ENCODE assay signal across 21 cellular contexts in genomic region chr19:58396691-58397532, GRCh38. TPM values are rescaled to one million over a fixed set of nuclear protein-coding genes. Genes with fewer than 3 reads are reported as not detected.
A peak's percentile ranks its signal among the peaks of the same experiment; 100 is the strongest.
DNase-seq lines count a peak whose midpoint lies in the region; ATAC-seq, FAIRE-seq and TF ChIP-seq lines count a peak whose summit lies in the region.
"Had no signal": no experiment of that assay in that cellular context is flagged by ENCODE, and none has a peak within 500 bp of the region (broad histone marks: within the 10 kb centered on the region; RNA-seq: fewer than 3 reads in every experiment).

No MANE protein-coding gene starts in this region.

- no peak overlapping the region for H2AK5ac ChIP-seq in H1 (ENCODE audit: low read depth, low read length)
- H2AK5ac ChIP-seq in mesenchymal stem cell (ENCODE audit: low read length, severe bottlenecking), result no peak overlapping the region

- peak; percentile 56 for DNase-seq in natural killer cell treated with Interleukin-12 subunit alpha and Interleukin-12 subunit beta and Interleukin-15 and Interleukin-18, amount 100 ng/mL, for 72 hours (ENCODE audit: low spot score)
- DNase-seq in natural killer cell (no peak), H1 (ENCODE audit: low read depth in 1 of 2, low spot score in 2 of 2) (peak in 1 of 2 experiments; percentile 67), mesenchymal stem cell (no peak), vagina (ENCODE audit: extremely low spot score in 2 of 2) (no peak), NCI-H524 (lab: John Stamatoyannopoulos, UW) (no peak), coronary artery (ENCODE audit: low spot score) (no peak)
- no peak for DNase-seq in activated CD8-positive, alpha-beta T cell treated with anti-CD3 and anti-CD28 coated beads for 36 hours
- DNase-seq: ACHN; activated CD4-positive, alpha-beta T cell treated with anti-CD3 and anti-CD28 coated beads for 4 hours; activated gamma-delta T cell treated with Interleukin-2 at 50 U/mL for 16 hours; CD4-positive, CD25-positive, alpha-beta regulatory T cell; islet precursor cell; mammary epithelial cell; NCI-H187; RPMI8226; stimulated activated CD4-positive, alpha-beta T cell treated with anti-CD3 and anti-CD28 coated beads, Interleukin-4, amount 100 ng/mL, for 24 hours had no signal

- CTCF ChIA-PET in H1 (lab: Charles Lee; ENCODE audit: partially characterized antibody), result no interaction called here
- CTCF ChIA-PET in activated CD8-positive, alpha-beta T cell treated with anti-CD3 and anti-CD28 coated beads for 36 hours (lab: Charles Lee), result no interaction called here

- no peak overlapping the region for H2AFZ ChIP-seq in H1 (ENCODE audit: low read length)
- H2AFZ ChIP-seq in mesenchymal stem cell (ENCODE audit: low read depth, low read length), result no peak overlapping the region

- H3K4me3 ChIP-seq in H1 (ENCODE audit: extremely low read depth in 1 of 4, insufficient read depth in 2 of 4, low read depth in 3 of 4, low read length in 4 of 4) (peak overlapping the region; percentile 6 to 57 (median 22); a peak in 7 of 8 replicates), mesenchymal stem cell (ENCODE audit: insufficient read depth in 1 of 2, low read depth in 1 of 2, low read length in 2 of 2) (no peak overlapping the region), vagina (peak overlapping the region; percentile 10 to 31), coronary artery (no peak overlapping the region)

- H3K27me3 Mint-ChIP-seq in natural killer cell treated with Interleukin-12 subunit alpha and Interleukin-12 subunit beta and Interleukin-15 and Interleukin-18, amount 100 ng/mL, for 72 hours, result peaks cover 0 to 2% of the 10 kb centered on the region in 2 donors
- peaks cover 0 to 23% of the 10 kb centered on the region in 2 donors for H3K27me3 Mint-ChIP-seq in natural killer cell (ENCODE audit: low read depth in 2 of 2)
- H3K27me3 Mint-ChIP-seq in activated CD8-positive, alpha-beta T cell treated with anti-CD3 and anti-CD28 coated beads for 36 hours, result no peaks in the 10 kb centered on the region

- peaks cover 12% of the 10 kb centered on the region for H3K23me2 ChIP-seq in H1 (ENCODE audit: low read depth, low read length)

- H4K91ac ChIP-seq in H1 (replicated peaks; ENCODE audit: insufficient read length, low read length) (no peak overlapping the region), mesenchymal stem cell (ENCODE audit: low read length) (no peak overlapping the region)

- H2BK15ac ChIP-seq in H1 (ENCODE audit: low read length) (no peak overlapping the region), mesenchymal stem cell (ENCODE audit: low read depth, poor library complexity, severe bottlenecking) (no peak overlapping the region)

- H3K79me1 ChIP-seq in H1 (ENCODE audit: low read depth, low read length) (peaks cover 2% of the 10 kb centered on the region; the same call in 1 of the 2 replicates), mesenchymal stem cell (replicated peaks; ENCODE audit: low read length, poor library complexity, severe bottlenecking) (peaks cover 12% of the 10 kb centered on the region)

- H2BK20ac ChIP-seq in H1 (ENCODE audit: low read length), result no peak overlapping the region

- no peak overlapping the region for H2BK12ac ChIP-seq in H1 (ENCODE audit: low read depth, low read length)
- no peak overlapping the region for H2BK12ac ChIP-seq in mesenchymal stem cell (ENCODE audit: low read length in 2 of 2)

- H3K14ac ChIP-seq in H1 (ENCODE audit: insufficient read length) (no peak overlapping the region), mesenchymal stem cell (ENCODE audit: low read length in 2 of 2) (no peak overlapping the region)

- H3K36me3 Mint-ChIP-seq in natural killer cell treated with Interleukin-12 subunit alpha and Interleukin-12 subunit beta and Interleukin-15 and Interleukin-18, amount 100 ng/mL, for 72 hours, result peaks cover 14% of the 10 kb centered on the region
- H3K36me3 Mint-ChIP-seq in natural killer cell, result peaks cover 8% of the 10 kb centered on the region
- peaks cover 31% of the 10 kb centered on the region for H3K36me3 Mint-ChIP-seq in activated CD8-positive, alpha-beta T cell treated with anti-CD3 and anti-CD28 coated beads for 36 hours (ENCODE audit: low read depth)

- no peak for TF ChIP-seq POLR2A in H1 (IDR thresholded peaks at IDR 0.05; ENCODE audit: control extremely low read depth in 1 of 2, low read depth in 2 of 2, low read length in 2 of 2)
- no peak for TF ChIP-seq POLR2A in vagina (IDR thresholded peaks at IDR 0.05)

- H3K4me1 Mint-ChIP-seq in natural killer cell treated with Interleukin-12 subunit alpha and Interleukin-12 subunit beta and Interleukin-15 and Interleukin-18, amount 100 ng/mL, for 72 hours (ENCODE audit: low read depth in 2 of 2), result peaks cover 12 to 23% of the 10 kb centered on the region in 2 donors
- H3K4me1 Mint-ChIP-seq in natural killer cell, result peaks cover 14 to 18% of the 10 kb centered on the region in 2 donors
- peaks cover 18% of the 10 kb centered on the region for H3K4me1 Mint-ChIP-seq in activated CD8-positive, alpha-beta T cell treated with anti-CD3 and anti-CD28 coated beads for 36 hours (ENCODE audit: low read depth)

- TF ChIP-seq CTCF in natural killer cell (IDR thresholded peaks at IDR 0.05) (no peak), H1 (IDR thresholded peaks at IDR 0.05; ENCODE audit: control extremely low read depth in 1 of 3, insufficient read depth in 1 of 3, low read depth in 1 of 3, low read length in 3 of 3) (no peak; a peak in 1 of 4 replicates), vagina (IDR thresholded peaks at IDR 0.05) (no peak), coronary artery (IDR thresholded peaks at IDR 0.05) (no peak)
- TF ChIP-seq CTCF in activated CD8-positive, alpha-beta T cell treated with anti-CD3 and anti-CD28 coated beads for 36 hours (IDR thresholded peaks at IDR 0.05), result no peak

- no peak for ATAC-seq in natural killer cell treated with Interleukin-12 subunit alpha and Interleukin-12 subunit beta and Interleukin-15 and Interleukin-18, amount 100 ng/mL, for 72 hours
- no peak for ATAC-seq in natural killer cell
- no peak for ATAC-seq in activated CD8-positive, alpha-beta T cell treated with anti-CD3 and anti-CD28 coated beads for 36 hours

- POLR2A ChIA-PET in H1 (lab: Charles Lee; ENCODE audit: partially characterized antibody), result interaction anchor here (0.6 to 7.2 kb wide), 17 partner anchors 10 to 123 kb away, joined by 3 to 78 read pairs (median 7); partner anchors contain the start of genes RPS5, ZBTB45, ZNF497 and ZNF584
- POLR2A ChIA-PET in activated CD8-positive, alpha-beta T cell treated with anti-CD3 and anti-CD28 coated beads for 36 hours (lab: Charles Lee), result interaction anchor here (0.6 to 7.2 kb wide), 7 partner anchors 9 to 47 kb away, joined by 3 to 45 read pairs (median 4); partner anchors contain the start of genes RPS5, ZNF497 and ZNF837

- no peak overlapping the region for H3K27ac Mint-ChIP-seq in natural killer cell treated with Interleukin-12 subunit alpha and Interleukin-12 subunit beta and Interleukin-15 and Interleukin-18, amount 100 ng/mL, for 72 hours
- H3K27ac Mint-ChIP-seq in natural killer cell, result no peak overlapping the region
- no peak overlapping the region for H3K27ac Mint-ChIP-seq in activated CD8-positive, alpha-beta T cell treated with anti-CD3 and anti-CD28 coated beads for 36 hours
- H3K27ac Mint-ChIP-seq: CD4-positive, CD25-positive, alpha-beta regulatory T cell had no signal

- H3K23ac ChIP-seq in H1 (ENCODE audit: insufficient read length), result no peak overlapping the region
- H3K23ac ChIP-seq in mesenchymal stem cell (ENCODE audit: low read length in 2 of 2), result no peak overlapping the region

- H3K9me3 ChIP-seq in H1 (ENCODE audit: insufficient read depth in 2 of 2, low read depth in 1 of 2, low read length in 1 of 2) (no peaks in the 10 kb centered on the region), mesenchymal stem cell (ENCODE audit: control insufficient read depth, low read length) (no peaks in the 10 kb centered on the region), vagina (no peaks in the 10 kb centered on the region)
- H3K9me3 ChIP-seq: esophagus muscularis mucosa had no signal

- H3K4me2 ChIP-seq in H1 (ENCODE audit: insufficient read depth in 1 of 2, low read depth in 2 of 2, low read length in 2 of 2) (peak overlapping the region; percentile 63 to 83), mesenchymal stem cell (ENCODE audit: low read length, poor library complexity, severe bottlenecking) (no peak overlapping the region)

- H2BK5ac ChIP-seq in H1 (ENCODE audit: low read depth, low read length) (no peak overlapping the region), mesenchymal stem cell (ENCODE audit: low read depth, low read length, poor library complexity, severe bottlenecking) (no peak overlapping the region)

- intact Hi-C loops in natural killer cell (cut with micrococcal nuclease) (no loop called here), vagina (cut with DNase I) (no loop called here)
- intact Hi-C loops in activated CD8-positive, alpha-beta T cell treated with anti-CD3 and anti-CD28 coated beads for 36 hours (cut with micrococcal nuclease), result no loop called here

- TF ChIP-seq RAD21 in H1 (IDR thresholded peaks at IDR 0.05 in 1 of 2, conservative IDR thresholded peaks at IDR 0.05 in 1 of 2; ENCODE audit: low read depth in 2 of 2, low read length in 2 of 2), result no peak

- no peaks in the 10 kb centered on the region for H3K79me2 ChIP-seq in H1 (ENCODE audit: control insufficient read depth in 1 of 2, insufficient read depth in 2 of 2, low read length in 2 of 2)

- no peak overlapping the region for H3K4ac ChIP-seq in H1 (replicated peaks; ENCODE audit: insufficient read length, low read depth, low read length)
- no peak overlapping the region for H3K4ac ChIP-seq in mesenchymal stem cell (ENCODE audit: low read depth in 1 of 2, low read length in 2 of 2)

- no peak overlapping the region for H3K56ac ChIP-seq in H1 (replicated peaks; ENCODE audit: insufficient read length, low read depth, low read length)

- H3K27ac ChIP-seq in H1 (ENCODE audit: low read depth, low read length) (no peak overlapping the region), mesenchymal stem cell (ENCODE audit: low read length, poor library complexity, severe bottlenecking) (no peak overlapping the region), vagina (no peak overlapping the region), coronary artery (no peak overlapping the region)
- H3K27ac ChIP-seq: esophagus muscularis mucosa had no signal

- peaks cover 12 to 14% of the 10 kb centered on the region in 2 experiments for H4K20me1 ChIP-seq in H1 (replicated peaks in 1 of 2; ENCODE audit: control insufficient read depth in 1 of 2, insufficient read depth in 2 of 2, low read length in 2 of 2)

- H3K9me3 Mint-ChIP-seq in natural killer cell treated with Interleukin-12 subunit alpha and Interleukin-12 subunit beta and Interleukin-15 and Interleukin-18, amount 100 ng/mL, for 72 hours, result no peaks in the 10 kb centered on the region
- no peaks in the 10 kb centered on the region for H3K9me3 Mint-ChIP-seq in natural killer cell
- no peaks in the 10 kb centered on the region for H3K9me3 Mint-ChIP-seq in activated CD8-positive, alpha-beta T cell treated with anti-CD3 and anti-CD28 coated beads for 36 hours
- H3K9me3 Mint-ChIP-seq: CD4-positive, CD25-positive, alpha-beta regulatory T cell had no signal

- FAIRE-seq in H1 (lab: Jason Lieb, UNC), result no peak
- FAIRE-seq: GM12891 had no signal

- H3K4me1 ChIP-seq in H1 (replicated peaks in 1 of 4; ENCODE audit: control insufficient read depth in 3 of 4, insufficient read depth in 4 of 4, low read length in 3 of 4) (peaks cover 0 to 27% (median 17%) of the 10 kb centered on the region in 4 experiments; a peak in 5 of 7 replicates), mesenchymal stem cell (ENCODE audit: control insufficient read depth, insufficient read depth, low read depth, low read length) (peaks cover 21% of the 10 kb centered on the region), vagina (peaks cover 30% of the 10 kb centered on the region)

- H3K27me3 ChIP-seq in H1 (replicated peaks in 1 of 4; ENCODE audit: control insufficient read depth in 3 of 4, extremely low read depth in 1 of 4, insufficient read depth in 3 of 4, low read length in 3 of 4) (peaks cover 3 to 17% (median 11%) of the 10 kb centered on the region in 4 experiments; a peak in 6 of 7 replicates), mesenchymal stem cell (ENCODE audit: control insufficient read depth in 1 of 2, insufficient read depth in 1 of 2, low read length in 2 of 2) (peaks cover 0 to 8% of the 10 kb centered on the region in 2 experiments), vagina (no peaks in the 10 kb centered on the region)

- H3K4me3 Mint-ChIP-seq in natural killer cell treated with Interleukin-12 subunit alpha and Interleukin-12 subunit beta and Interleukin-15 and Interleukin-18, amount 100 ng/mL, for 72 hours, result no peak overlapping the region
- no peak overlapping the region for H3K4me3 Mint-ChIP-seq in natural killer cell
- H3K4me3 Mint-ChIP-seq in activated CD8-positive, alpha-beta T cell treated with anti-CD3 and anti-CD28 coated beads for 36 hours, result no peak overlapping the region

- peaks cover 11 to 26% (median 23%) of the 10 kb centered on the region in 4 experiments for H3K36me3 ChIP-seq in H1 (ENCODE audit: control insufficient read depth in 2 of 4, insufficient read depth in 4 of 4, low read length in 3 of 4)
- H3K36me3 ChIP-seq in mesenchymal stem cell (ENCODE audit: control insufficient read depth in 1 of 2, insufficient read depth in 2 of 2, low read depth in 1 of 2, low read length in 2 of 2), result peaks cover 33 to 56% of the 10 kb centered on the region in 2 experiments
- H3K36me3 ChIP-seq in vagina, result peaks cover 3 to 30% of the 10 kb centered on the region in 2 donors

- H3K18ac ChIP-seq in H1 (ENCODE audit: extremely low read depth, low read length) (peak overlapping the region; percentile 48; the same call in 1 of the 2 replicates), mesenchymal stem cell (ENCODE audit: low read depth in 1 of 2, low read length in 2 of 2) (no peak overlapping the region)

- H3K9ac ChIP-seq in H1 (replicated peaks in 1 of 4; ENCODE audit: extremely low read depth in 1 of 4, low read depth in 3 of 4, low read length in 3 of 4) (no peak overlapping the region), mesenchymal stem cell (ENCODE audit: low read length) (no peak overlapping the region)

- 69% methylated on average over 30 of the region's 58 CpGs; no CpG with 5 or more reads in 1 of the 2 experiments for WGBS in H1 (ENCODE audit: extremely low coverage in 1 of 2, insufficient coverage in 1 of 2, insufficient read length in 1 of 2, insufficient replicate concordance in 2 of 2, low coverage in 1 of 2, low lambda C conversion rate in 2 of 2, missing lambda C conversion rate in 1 of 2), 2 experiments
- WGBS in mesenchymal stem cell, result 76% methylated on average over 58 of the region's 58 CpGs

- no peak overlapping the region for H4K5ac ChIP-seq in H1 (ENCODE audit: insufficient read length, low read depth, low read length)

- no peak for TF ChIP-seq EP300 in H1 (IDR thresholded peaks at IDR 0.05; ENCODE audit: borderline replicate concordance in 1 of 2, low read depth in 2 of 2, low read length in 2 of 2)

- H2BK120ac ChIP-seq in H1 (replicated peaks; ENCODE audit: low read depth, low read length) (no peak overlapping the region), mesenchymal stem cell (ENCODE audit: low read depth, low read length) (no peak overlapping the region)

- H4K8ac ChIP-seq in H1 (ENCODE audit: extremely low read depth, insufficient read depth, low read length) (peak overlapping the region; percentile 77), mesenchymal stem cell (ENCODE audit: low read length) (peak overlapping the region; percentile 15)

RNA-seq across cellular contexts. Expression of gene RNF225, which starts 1.5 kb away (rescaled TPM):
- total RNA-seq in natural killer cell treated with Interleukin-12 subunit alpha and Interleukin-12 subunit beta and Interleukin-15 and Interleukin-18, amount 100 ng/mL, for 72 hours, result 1 to 10 TPM in 1 of 2 donors, under 1 TPM in 1; 0.59 to 3.2 TPM
- under 1 TPM in 1 of 3 donors, not detected in 2; 0.39 TPM for total RNA-seq in natural killer cell
- 1.0 and 1.2 TPM in 2 replicates for total RNA-seq in H1 (2021; fragmentation: NEBNext Ultra II Directional; extraction: Animal tissue kit (Norgen Biotek cat#: 25700))
- polyA plus RNA-seq in H1 (2011; rRNA removed), result 0.17 TPM in 2 replicates
- 0.40 TPM for polyA plus RNA-seq in H1 (2011; cell fraction: cytosol; rRNA removed)
- 0.97 TPM for polyA plus RNA-seq in H1 (2011; cell fraction: nucleus; rRNA removed)
- 0.39 TPM in 1 of 4 replicates, not detected in the others for polyA plus RNA-seq in H1 (2012, experiment 1 of 2)
- polyA plus RNA-seq in H1 (2012, experiment 2 of 2), result not detected
- polyA plus RNA-seq in H1 (2013, experiment 1 of 2), result 0.26 TPM
- 0.26 TPM for polyA plus RNA-seq in H1 (2013, experiment 2 of 2)
- not detected in 2 replicates for polyA minus RNA-seq in H1 (2011; rRNA and poly(A)+ RNA removed)
- polyA minus RNA-seq in H1 (2011; cell fraction: cytosol; rRNA and poly(A)+ RNA removed), result not detected
- 2.3 TPM for polyA minus RNA-seq in H1 (2011; cell fraction: nucleus; rRNA and poly(A)+ RNA removed)
- polyA plus RNA-seq in mesenchymal stem cell (2013, experiment 1 of 2), result not detected
- polyA plus RNA-seq in mesenchymal stem cell (2013, experiment 2 of 2), result not detected
- 0.98 TPM for total RNA-seq in vagina
- total RNA-seq in activated CD8-positive, alpha-beta T cell treated with anti-CD3 and anti-CD28 coated beads for 36 hours, result 1 to 10 TPM in 1 of 2 experiments, under 1 TPM in 1; 0.81 to 1.1 TPM
- total RNA-seq: esophagus muscularis mucosa, skeletal muscle tissue, subcutaneous adipose tissue had no signal
- polyA plus RNA-seq: CD4-positive, CD25-positive, alpha-beta regulatory T cell; mammary epithelial cell had no signal

RNA-seq across cellular contexts. Expression of gene RPS5, which starts 9.8 kb away (rescaled TPM):
- total RNA-seq in natural killer cell treated with Interleukin-12 subunit alpha and Interleukin-12 subunit beta and Interleukin-15 and Interleukin-18, amount 100 ng/mL, for 72 hours, result 100 to 1,000 TPM; 757 to 786 TPM
- 100 to 1,000 TPM; 406 to 580 (median 525) TPM for total RNA-seq in natural killer cell
- 1,554 and 1,557 TPM in 2 replicates for total RNA-seq in H1 (2021; fragmentation: NEBNext Ultra II Directional; extraction: Animal tissue kit (Norgen Biotek cat#: 25700))
- polyA plus RNA-seq in H1 (2011; rRNA removed), result 5,731 and 5,910 TPM in 2 replicates
- 4,964 TPM for polyA plus RNA-seq in H1 (2011; cell fraction: cytosol; rRNA removed)
- polyA plus RNA-seq in H1 (2011; cell fraction: nucleus; rRNA removed), result 4,758 TPM
- polyA plus RNA-seq in H1 (2012, experiment 1 of 2), result 1,384 to 2,769 TPM (median 2,624 TPM) in 4 replicates
- 4,606 TPM for polyA plus RNA-seq in H1 (2012, experiment 2 of 2)
- 1,774 TPM for polyA plus RNA-seq in H1 (2013, experiment 1 of 2)
- polyA plus RNA-seq in H1 (2013, experiment 2 of 2), result 1,569 TPM
- 2,194 and 2,867 TPM in 2 replicates for polyA minus RNA-seq in H1 (2011; rRNA and poly(A)+ RNA removed)
- polyA minus RNA-seq in H1 (2011; cell fraction: cytosol; rRNA and poly(A)+ RNA removed), result 1,050 TPM
- 966 TPM for polyA minus RNA-seq in H1 (2011; cell fraction: nucleus; rRNA and poly(A)+ RNA removed)
- 995 TPM for polyA plus RNA-seq in mesenchymal stem cell (2013, experiment 1 of 2)
- polyA plus RNA-seq in mesenchymal stem cell (2013, experiment 2 of 2), result 1,024 TPM
- total RNA-seq in vagina, result 1,974 TPM
- total RNA-seq in activated CD8-positive, alpha-beta T cell treated with anti-CD3 and anti-CD28 coated beads for 36 hours, result 1,000 to 10,000 TPM; 1,906 to 1,936 TPM

RNA-seq across cellular contexts. Expression of gene ZNF584, which starts 11.5 kb away (rescaled TPM):
- 10 to 100 TPM in 1 of 2 donors, 1 to 10 TPM in 1; 8.4 to 18.5 TPM for total RNA-seq in natural killer cell treated with Interleukin-12 subunit alpha and Interleukin-12 subunit beta and Interleukin-15 and Interleukin-18, amount 100 ng/mL, for 72 hours
- total RNA-seq in natural killer cell (1 to 10 TPM; 1.6 to 3.9 (median 2.8) TPM), vagina (16.7 TPM)
- total RNA-seq in H1 (2021; fragmentation: NEBNext Ultra II Directional; extraction: Animal tissue kit (Norgen Biotek cat#: 25700)), result 4.5 and 5.2 TPM in 2 replicates
- 2.5 and 2.7 TPM in 2 replicates for polyA plus RNA-seq in H1 (2011; rRNA removed)
- 3.1 TPM for polyA plus RNA-seq in H1 (2011; cell fraction: cytosol; rRNA removed)
- polyA plus RNA-seq in H1 (2011; cell fraction: nucleus; rRNA removed), result 4.3 TPM
- polyA plus RNA-seq in H1 (2012, experiment 1 of 2), result 2.9 to 4.4 TPM (median 3.7 TPM) in 4 replicates
- 1.5 TPM for polyA plus RNA-seq in H1 (2012, experiment 2 of 2)
- polyA plus RNA-seq in H1 (2013, experiment 1 of 2), result 2.4 TPM
- polyA plus RNA-seq in H1 (2013, experiment 2 of 2), result 2.7 TPM
- 4.9 and 5.9 TPM in 2 replicates for polyA minus RNA-seq in H1 (2011; rRNA and poly(A)+ RNA removed)
- 2.1 TPM for polyA minus RNA-seq in H1 (2011; cell fraction: cytosol; rRNA and poly(A)+ RNA removed)
- polyA minus RNA-seq in H1 (2011; cell fraction: nucleus; rRNA and poly(A)+ RNA removed), result 3.0 TPM
- polyA plus RNA-seq in mesenchymal stem cell (2013, experiment 1 of 2), result 7.7 TPM
- polyA plus RNA-seq in mesenchymal stem cell (2013, experiment 2 of 2), result 8.3 TPM
- 10 to 100 TPM; 12.0 to 14.3 TPM for total RNA-seq in activated CD8-positive, alpha-beta T cell treated with anti-CD3 and anti-CD28 coated beads for 36 hours

RNA-seq across cellular contexts. Expression of gene ZNF837, which starts 16.1 kb away (rescaled TPM):
- under 1 TPM; 0.71 to 0.86 TPM for total RNA-seq in natural killer cell treated with Interleukin-12 subunit alpha and Interleukin-12 subunit beta and Interleukin-15 and Interleukin-18, amount 100 ng/mL, for 72 hours
- total RNA-seq in natural killer cell (1 to 10 TPM in 2 of 3 donors, under 1 TPM in 1; 0.63 to 1.4 (median 1.3) TPM), vagina (1.2 TPM)
- total RNA-seq in H1 (2021; fragmentation: NEBNext Ultra II Directional; extraction: Animal tissue kit (Norgen Biotek cat#: 25700)), result 1.9 and 2.7 TPM in 2 replicates
- 3.3 and 6.6 TPM in 2 replicates for polyA plus RNA-seq in H1 (2011; rRNA removed)
- polyA plus RNA-seq in H1 (2011; cell fraction: cytosol; rRNA removed), result 4.1 TPM
- polyA plus RNA-seq in H1 (2011; cell fraction: nucleus; rRNA removed), result 4.7 TPM
- 2.4 to 3.5 TPM (median 2.8 TPM) in 4 replicates for polyA plus RNA-seq in H1 (2012, experiment 1 of 2)
- 3.7 TPM for polyA plus RNA-seq in H1 (2012, experiment 2 of 2)
- polyA plus RNA-seq in H1 (2013, experiment 1 of 2), result 1.5 TPM
- 1.5 TPM for polyA plus RNA-seq in H1 (2013, experiment 2 of 2)
- 0.27 and 0.54 TPM in 2 replicates for polyA minus RNA-seq in H1 (2011; rRNA and poly(A)+ RNA removed)
- polyA minus RNA-seq in H1 (2011; cell fraction: cytosol; rRNA and poly(A)+ RNA removed), result 2.3 TPM
- polyA minus RNA-seq in H1 (2011; cell fraction: nucleus; rRNA and poly(A)+ RNA removed), result 1.8 TPM
- 1.1 TPM for polyA plus RNA-seq in mesenchymal stem cell (2013, experiment 1 of 2)
- polyA plus RNA-seq in mesenchymal stem cell (2013, experiment 2 of 2), result 1.5 TPM
- total RNA-seq in activated CD8-positive, alpha-beta T cell treated with anti-CD3 and anti-CD28 coated beads for 36 hours, result 1 to 10 TPM; 1.5 to 1.6 TPM

RNA-seq across cellular contexts. Expression of gene ZNF497, which starts 34.4 kb away (rescaled TPM):
- 1 to 10 TPM in 1 of 2 donors, under 1 TPM in 1; 0.52 to 1.4 TPM for total RNA-seq in natural killer cell treated with Interleukin-12 subunit alpha and Interleukin-12 subunit beta and Interleukin-15 and Interleukin-18, amount 100 ng/mL, for 72 hours
- total RNA-seq in natural killer cell (under 1 TPM; 0.40 to 0.61 (median 0.60) TPM), vagina (3.4 TPM)
- total RNA-seq in H1 (2021; fragmentation: NEBNext Ultra II Directional; extraction: Animal tissue kit (Norgen Biotek cat#: 25700)), result 0.93 and 1.0 TPM in 2 replicates
- 1.4 and 2.0 TPM in 2 replicates for polyA plus RNA-seq in H1 (2011; rRNA removed)
- 1.4 TPM for polyA plus RNA-seq in H1 (2011; cell fraction: cytosol; rRNA removed)
- polyA plus RNA-seq in H1 (2011; cell fraction: nucleus; rRNA removed), result 6.2 TPM
- 1.7 to 2.7 TPM (median 2.4 TPM) in 4 replicates for polyA plus RNA-seq in H1 (2012, experiment 1 of 2)
- polyA plus RNA-seq in H1 (2012, experiment 2 of 2), result 1.5 TPM
- polyA plus RNA-seq in H1 (2013, experiment 1 of 2), result 0.45 TPM
- 0.31 TPM for polyA plus RNA-seq in H1 (2013, experiment 2 of 2)
- polyA minus RNA-seq in H1 (2011; rRNA and poly(A)+ RNA removed), result 1.0 and 1.7 TPM in 2 replicates
- polyA minus RNA-seq in H1 (2011; cell fraction: cytosol; rRNA and poly(A)+ RNA removed), result 2.5 TPM
- polyA minus RNA-seq in H1 (2011; cell fraction: nucleus; rRNA and poly(A)+ RNA removed), result 1.7 TPM
- polyA plus RNA-seq in mesenchymal stem cell (2013, experiment 1 of 2), result 0.17 TPM
- 0.18 TPM for polyA plus RNA-seq in mesenchymal stem cell (2013, experiment 2 of 2)
- total RNA-seq in activated CD8-positive, alpha-beta T cell treated with anti-CD3 and anti-CD28 coated beads for 36 hours, result 1 to 10 TPM; 1.3 to 1.6 TPM

Comparison
In these comparisons a context has a peak if more than half of its experiments do, and no peak if none do; other contexts are left out.
1. H3K4me3 ChIP-seq: peak in H1 (4 of 4) and vagina (2 of 2); none in mesenchymal stem cell (0 of 2) and coronary artery (single experiment).